ENCODE assay signal across 28 cellular contexts in genomic region chr1:173118404-173118803, GRCh38.
"Had no signal": no experiment of that assay in that cellular context is flagged by ENCODE, and none has a peak within 500 bp of the region (broad histone marks: within the 10 kb centered on the region; RNA-seq: fewer than 3 reads in every experiment).

No MANE protein-coding gene starts in this region.

- DNase-seq: activated CD4-positive, alpha-beta memory T cell treated with anti-CD3 and anti-CD28 coated beads for 36 hours; activated CD4-positive, alpha-beta T cell treated with anti-CD3 and anti-CD28 coated beads for 36 hours; activated CD4-positive, alpha-beta T cell treated with anti-CD3 and anti-CD28 coated beads, Interleukin-2, amount 10 ng/mL, durations not matched to agents 24 days and 14 days; activated CD4-positive, CD25-positive, alpha-beta regulatory T cell; activated CD4-positive, CD25-positive, alpha-beta regulatory T cell treated with anti-CD3 and anti-CD28 coated beads, Interleukin-2, amount 50 U/mL, for 72 hours; activated CD8-positive, alpha-beta memory T cell treated with anti-CD3 and anti-CD28 coated beads, Interleukin-2, amount 10 ng/mL, durations not matched to agents 7 days and 5 days; activated CD8-positive, alpha-beta memory T cell treated with anti-CD3 and anti-CD28 coated beads, Interleukin-2, amount 50 U/mL, for 4 hours; activated CD8-positive, alpha-beta T cell treated with anti-CD3 and anti-CD28 coated beads, Interleukin-2, amount 10 ng/mL, durations not matched to agents 7 days and 5 days; activated effector memory CD4-positive, alpha-beta T cell treated with anti-CD3 and anti-CD28 coated beads, Interleukin-2, amount 50 U/mL, for 16 hours; activated naive CD4-positive, alpha-beta T cell treated with anti-CD3 and anti-CD28 coated beads for 36 hours; activated naive CD8-positive, alpha-beta T cell treated with anti-CD3 and anti-CD28 coated beads for 36 hours; activated naive CD8-positive, alpha-beta T cell treated with anti-CD3 and anti-CD28 coated beads, Interleukin-2, amount 50 U/mL, for 24 hours; activated T-cell treated with anti-CD3 and anti-CD28 coated beads, Interleukin-2, amount 50 U/mL, for 1 hour; activated T-cell treated with anti-CD3 and anti-CD28 coated beads, Interleukin-2, amount 50 U/mL, for 48 hours; adrenal gland; amygdala; aorta; body of pancreas; caudate nucleus; colonic mucosa; dorsolateral prefrontal cortex; effector memory CD4-positive, alpha-beta T cell; endodermal cell; foreskin fibroblast; heart left ventricle; T-helper 2 cell had no signal

- H3K27ac ChIP-seq: adrenal gland, body of pancreas, colonic mucosa, dorsolateral prefrontal cortex had no signal

- H3K9me3 ChIP-seq: adrenal gland, body of pancreas, colonic mucosa, heart left ventricle had no signal

- H3K36me3 ChIP-seq: adrenal gland, colonic mucosa, heart left ventricle had no signal

- FAIRE-seq: frontal cortex had no signal

- H3K4me3 ChIP-seq: adrenal gland, body of pancreas, colonic mucosa, dorsolateral prefrontal cortex, heart left ventricle had no signal

- ATAC-seq: activated CD4-positive, alpha-beta T cell treated with anti-CD3 and anti-CD28 coated beads for 36 hours; activated CD8-positive, alpha-beta memory T cell treated with anti-CD3 and anti-CD28 coated beads, Interleukin-2, amount 10 ng/mL, durations not matched to agents 7 days and 5 days; activated CD8-positive, alpha-beta T cell treated with anti-CD3 and anti-CD28 coated beads, Interleukin-2, amount 10 ng/mL, durations not matched to agents 7 days and 5 days; activated naive CD8-positive, alpha-beta T cell treated with anti-CD3 and anti-CD28 coated beads, Interleukin-2, amount 50 U/mL, for 24 hours; body of pancreas; esophagus mucosa; heart left ventricle had no signal

- H3K27me3 ChIP-seq: adrenal gland, body of pancreas, colonic mucosa, dorsolateral prefrontal cortex, heart left ventricle had no signal
